7 cellular contexts compared by ENCODE assay signal in genomic region chr6:113971786-113972185, GRCh38. TPM values are rescaled to one million over a fixed set of nuclear protein-coding genes. Genes with fewer than 3 reads are reported as not detected.
DNase-seq lines count a peak whose midpoint lies in the region; ATAC-seq, FAIRE-seq and TF ChIP-seq lines count a peak whose summit lies in the region.

No MANE protein-coding gene starts in this region.

- H3K27ac ChIP-seq in Karpas-422 (ENCODE audit: low read length) (peak overlapping the region; percentile 91), GM12878 (ENCODE audit: control insufficient read depth, insufficient read depth) (no peak overlapping the region)

- H3K9ac ChIP-seq in ES-I3 (ENCODE audit: low read depth, low read length) (peak overlapping the region; percentile 92; the same call in 1 of the 2 replicates), Karpas-422 (ENCODE audit: low read length) (peak overlapping the region; percentile 94), GM12878 (ENCODE audit: control insufficient read depth, insufficient read depth, low read length) (no peak overlapping the region)

- RAD21 ChIA-PET in GM12878 (lab: Charles Lee; ENCODE audit: unreplicated experiment) = no interaction called here

- peaks cover 23% of the 10 kb centered on the region for H4K20me1 ChIP-seq in Karpas-422 (ENCODE audit: insufficient read depth, low read depth, low read length)
- no peaks in the 10 kb centered on the region for H4K20me1 ChIP-seq in GM12878 (ENCODE audit: control insufficient read depth, insufficient read depth)

- BruUV-seq in GM12878 (replicated peaks; lab: Mats Ljungman, UMichigan) = TSS peak; percentile 88

- SMC1A ChIA-PET in GM12878 (lab: Charles Lee; ENCODE audit: uncharacterized antibody, unreplicated experiment) = interaction anchor here (1.0 to 1.4 kb wide), 3 partner anchors 9 to 14 kb away, joined by 5 to 8 read pairs (median 5); no protein-coding TSS in a partner anchor

- CTCF ChIA-PET in GM12878 (lab: Yijun Ruan, JAX) = interaction anchor here (1.1 to 1.4 kb wide), 3 partner anchors 8 to 10 kb away, joined by 3 to 5 read pairs (median 4); no protein-coding TSS in a partner anchor

- peak overlapping the region; percentile 86 for H3K4me3 ChIP-seq in Karpas-422 (ENCODE audit: low read length)
- H3K4me3 ChIP-seq in GM12878 = no peak overlapping the region
- H3K4me3 ChIP-seq in mononuclear cell (ENCODE audit: low read length) = peak overlapping the region; percentile 73
- H3K4me3 ChIP-seq in lower leg skin (ENCODE audit: low read depth, poor library complexity, severe bottlenecking) = no peak overlapping the region

- H3K36me3 ChIP-seq in ES-I3 (ENCODE audit: insufficient read depth, low read length) (no peaks in the 10 kb centered on the region), Karpas-422 (ENCODE audit: insufficient read depth, low read length) (peaks cover 7% of the 10 kb centered on the region; the same call in 1 of the 2 replicates), GM12878 (ENCODE audit: control insufficient read depth in 2 of 2, insufficient read depth in 2 of 2, low read length in 1 of 2) (no peaks in the 10 kb centered on the region)

- no peaks in the 10 kb centered on the region for H3K27me3 ChIP-seq in Karpas-422 (ENCODE audit: low read length)
- H3K27me3 ChIP-seq in GM12878 (replicated peaks in 1 of 2; ENCODE audit: control insufficient read depth in 2 of 2, insufficient read depth in 2 of 2, low read length in 1 of 2) = no peaks in the 10 kb centered on the region
- no peaks in the 10 kb centered on the region for H3K27me3 ChIP-seq in mononuclear cell (ENCODE audit: insufficient read depth, low read length)

- H3K4me1 ChIP-seq in ES-I3 (ENCODE audit: insufficient read depth, low read length) (peaks cover 12% of the 10 kb centered on the region), Karpas-422 (ENCODE audit: low read length) (peaks cover 80% of the 10 kb centered on the region), GM12878 (ENCODE audit: control insufficient read depth, insufficient read depth, low read length) (no peaks in the 10 kb centered on the region), mononuclear cell (ENCODE audit: insufficient read depth, low read length) (peaks cover 20% of the 10 kb centered on the region)

- in situ Hi-C loops in GM12878 (cut with MboI) = no loop called here

- H3K79me2 ChIP-seq in Karpas-422 (ENCODE audit: low read length) = peaks cover 44% of the 10 kb centered on the region
- H3K79me2 ChIP-seq in GM12878 (ENCODE audit: control insufficient read depth, insufficient read depth, low read length) = peaks cover 42% of the 10 kb centered on the region

- no peak for ATAC-seq in GM12878

- no peak for TF ChIP-seq POLR2A in GM12878 (IDR thresholded peaks at IDR 0.05; ENCODE audit: low read depth, low read length)
- no peak for TF ChIP-seq POLR2A in GM12891 (IDR thresholded peaks at IDR 0.05; ENCODE audit: low read depth, low read length)
- TF ChIP-seq POLR2A in lower leg skin (IDR thresholded peaks at IDR 0.05) = no peak

- DNase-seq in Karpas-422 (peak; percentile 57), GM12878 (ENCODE audit: low read depth, low spot score) (no peak), GM12891 (ENCODE audit: insufficient read length, low spot score) (no peak), lower leg skin (ENCODE audit: low spot score in 2 of 2) (no peak), iPS-NIHi11 (ENCODE audit: low spot score) (no peak)

- H3K9me3 ChIP-seq in ES-I3 (ENCODE audit: control insufficient read depth, insufficient read depth, low read length) (no peaks in the 10 kb centered on the region), Karpas-422 (ENCODE audit: low read length) (no peaks in the 10 kb centered on the region), GM12878 (replicated peaks; ENCODE audit: control insufficient read depth, insufficient read depth, low read length) (no peaks in the 10 kb centered on the region), mononuclear cell (ENCODE audit: low read depth, low read length) (no peaks in the 10 kb centered on the region)

- no peak overlapping the region for H2AFZ ChIP-seq in Karpas-422 (ENCODE audit: low read length)
- peak overlapping the region; percentile 94 for H2AFZ ChIP-seq in GM12878 (ENCODE audit: control insufficient read depth, low read depth, low read length)

- H3K4me2 ChIP-seq in Karpas-422 (ENCODE audit: low read depth, low read length, poor library complexity, severe bottlenecking) (peak overlapping the region; percentile 81), GM12878 (ENCODE audit: control insufficient read depth, insufficient read depth) (peak overlapping the region; percentile 45)

- 97% methylated on average over 2 of the region's 2 CpGs for WGBS in GM12878 (ENCODE audit: insufficient coverage, insufficient replicate concordance, low lambda C conversion rate, missing lambda C conversion rate)
- 36 to 41% methylated on average over 2 of the region's 2 CpGs for WGBS in lower leg skin, 2 donors

- no peak for FAIRE-seq in GM12878 (lab: Jason Lieb, UNC)
- FAIRE-seq in GM12891 (lab: Jason Lieb, UNC) = no peak

- no peak for TF ChIP-seq EP300 in GM12878 (IDR thresholded peaks at IDR 0.05; ENCODE audit: borderline replicate concordance in 1 of 2, control insufficient read depth in 1 of 2, low read depth in 2 of 2, low read length in 2 of 2)

- POLR2A ChIA-PET in GM12878 (lab: Charles Lee) = interaction anchor here (1.0 to 2.1 kb wide), 2 partner anchors 11 to 12 kb away, joined by 3 to 8 read pairs; no protein-coding TSS in a partner anchor

- no peak for TF ChIP-seq CTCF in GM12878 (IDR thresholded peaks at IDR 0.05 in 2 of 3, conservative IDR thresholded peaks at IDR 0.05 in 1 of 3; ENCODE audit: control insufficient read depth in 2 of 3, extremely low read depth in 1 of 3, insufficient read depth in 1 of 3, low read depth in 3 of 3, low read length in 3 of 3)
- TF ChIP-seq CTCF in lower leg skin (IDR thresholded peaks at IDR 0.05) = no peak

- no peak for TF ChIP-seq RAD21 in GM12878 (IDR thresholded peaks at IDR 0.05; ENCODE audit: insufficient read depth, low read depth, low read length)

- intact Hi-C loops in GM12878 (cut with micrococcal nuclease; ENCODE audit: unreplicated experiment) (no loop called here), lower leg skin (cut with DNase I; ENCODE audit: low total_unique reads) (no loop called here)

- no peaks in the 10 kb centered on the region for H3K9me2 ChIP-seq in Karpas-422 (replicated peaks; ENCODE audit: insufficient read depth, low read length)

TF ChIP-seq in GM12878, 131 proteins besides CTCF, POLR2A, EP300 and RAD21 (continues in another document):
- no peak for TF ChIP-seq USF2 (IDR thresholded peaks at IDR 0.05; ENCODE audit: borderline replicate concordance, low read depth, low read length)

TF ChIP-seq in GM12891, 5 proteins besides CTCF, POLR2A, EP300 and RAD21:
- TF ChIP-seq POU2F2 (IDR thresholded peaks at IDR 0.05; ENCODE audit: low read depth, low read length) = no peak
- no peak for TF ChIP-seq PAX5 (IDR thresholded peaks at IDR 0.05; ENCODE audit: insufficient read depth, low read length, severe bottlenecking)
- TF ChIP-seq TAF1 (IDR thresholded peaks at IDR 0.05; ENCODE audit: low read depth, low read length) = no peak
- no peak for TF ChIP-seq POLR2AphosphoS5 (IDR thresholded peaks at IDR 0.05; ENCODE audit: low read depth, low read length)
- no peak for TF ChIP-seq SPI1 (IDR thresholded peaks at IDR 0.05; ENCODE audit: low read depth, low read length)
TF ChIP-seq in GM12891: peak in this region for 0.

RNA-seq across cellular contexts. Expression of gene HDAC2, which starts 0.8 kb away (rescaled TPM):
- 74.7 and 120 TPM in 2 replicates for total RNA-seq in Karpas-422 (2014; rRNA removed; shearing (Covaris generic); ENCODE audit: low replicate concordance)
- total RNA-seq in GM12878 (2013; cell fraction: nucleolus; rRNA removed) = 73.8 and 74.9 TPM in 2 replicates
- total RNA-seq in GM12878 (2014; rRNA removed) = 40.4 and 49.5 TPM in 2 replicates
- total RNA-seq in GM12878 (2014; rRNA removed; fragmentation: Illumina TruSeq; extraction: Trizol) = 87.0 and 89.1 TPM in 2 replicates
- 99.5 and 104 TPM in 2 replicates for total RNA-seq in GM12878 (2021)
- polyA plus RNA-seq in GM12878 (2011; ENCODE audit: low read depth) = 33.5 TPM
- polyA plus RNA-seq in GM12878 (2011; rRNA removed) = 210 and 255 TPM in 2 replicates
- polyA plus RNA-seq in GM12878 (2011; cell fraction: cytosol; rRNA removed) = 69.5 and 102 TPM in 2 replicates
- polyA plus RNA-seq in GM12878 (2011; cell fraction: nucleus; rRNA removed) = 48.0 and 64.8 TPM in 2 replicates
- polyA plus RNA-seq in GM12878 (2012) = 69.4 and 98.7 TPM in 2 replicates
- polyA plus RNA-seq in GM12878 (2014; fragmentation: Illumina TruSeq; extraction: Trizol) = 130 and 154 TPM in 2 replicates
- 10 to 100 TPM; 45.3 to 88.7 TPM for polyA plus RNA-seq in GM12878 (2014; fragmentation: Nextera tagmentation; extraction: Ambion mirVana)
- polyA plus RNA-seq in GM12878 (2014; rRNA removed) = 120 and 129 TPM in 2 replicates
- 100 to 1,000 TPM; 157 to 158 TPM for polyA plus RNA-seq in GM12878 (2016; fragmentation: Nextera tagmentation; extraction: Ambion mirVana)
- polyA minus RNA-seq in GM12878 (2011; rRNA and poly(A)+ RNA removed) = 131 and 274 TPM in 2 replicates
- polyA minus RNA-seq in GM12878 (2011; cell fraction: cytosol; rRNA and poly(A)+ RNA removed) = 40.1 and 64.0 TPM in 2 replicates
- 28.5 and 58.1 TPM in 2 replicates for polyA minus RNA-seq in GM12878 (2011; cell fraction: nucleus; rRNA and poly(A)+ RNA removed)
- 33.6 TPM for total RNA-seq in mononuclear cell
- 89.7 TPM for polyA plus RNA-seq in GM12891 (2012; ENCODE audit: low read depth, missing spikeins)
- 10 to 100 TPM; 28.5 to 58.4 (median 46.1) TPM for total RNA-seq in lower leg skin

Comparison
In these comparisons a context has a peak if more than half of its experiments do, and no peak if none do; other contexts are left out.
1. H3K4me3 ChIP-seq: peak in Karpas-422 (single experiment) and mononuclear cell (single experiment); none in GM12878 (single experiment) and lower leg skin (single experiment).